In the genomic region with DNA sequence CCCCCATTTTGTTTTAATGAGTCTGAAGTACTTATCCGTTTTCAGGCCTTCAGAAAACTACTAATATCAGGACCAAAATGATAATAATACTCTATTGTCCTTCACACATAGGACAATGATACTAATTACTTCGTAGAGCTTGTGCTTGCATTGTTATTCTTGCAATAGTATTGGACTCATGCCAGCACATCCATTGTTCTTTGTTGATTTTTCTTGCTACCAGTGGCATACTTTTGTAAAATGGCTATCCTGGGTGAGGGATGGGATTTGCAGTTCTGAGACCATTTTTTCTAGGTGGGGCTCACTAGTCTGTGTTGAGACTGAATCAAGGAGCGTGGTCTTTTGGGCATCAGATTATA, we compare ENCODE assay signal across 19 cellular contexts.
DNase-seq lines count a peak whose midpoint lies in the region; FAIRE-seq lines count a peak whose summit lies in the region.
"Had no signal": no experiment of that assay in that cellular context is flagged by ENCODE, and none has a peak within 500 bp of the region (broad histone marks: within the 10 kb centered on the region; RNA-seq: fewer than 3 reads in every experiment).

No MANE protein-coding gene starts in this region.

- FAIRE-seq in frontal cortex (lab: Jason Lieb, UNC) = no peak

- DNase-seq in NCI-H2029 (lab: John Stamatoyannopoulos, UW) (peak; percentile 21), NCI-H2029 treated with DMSO at 0.1 percent for 48 hours (lab: John Stamatoyannopoulos, UW) (no peak), NCI-H1930 (lab: John Stamatoyannopoulos, UW) (peak; percentile 5 to 54), dermis blood vessel endothelial cell (peak; percentile 89), pons (ENCODE audit: low spot score) (peak; percentile 90), NCI-H1694 treated with DMSO at 0.1 percent for 48 hours (lab: John Stamatoyannopoulos, UW) (no peak), frontal cortex (ENCODE audit: low spot score in 2 of 2) (no peak)
- no peak for DNase-seq in activated naive CD4-positive, alpha-beta T cell treated with anti-CD3 and anti-CD28 coated beads, Interleukin-2, amount 50 U/mL, for 16 hours
- DNase-seq: ACHN; activated CD4-positive, alpha-beta T cell treated with anti-CD3 and anti-CD28 coated beads for 4 hours; activated T-cell treated with anti-CD3 and anti-CD28 coated beads, Interleukin-2, amount 50 U/mL, for 24 hours; body of pancreas; effector memory CD8-positive, alpha-beta T cell; glutamatergic neuron; mammary epithelial cell; NCI-H187 treated with DMSO at 0.1 percent for 48 hours; NCI-H526; stimulated activated naive CD8-positive, alpha-beta T cell treated with anti-CD3 and anti-CD28 coated beads, Interleukin-15, amount 100 ng/mL, for 72 hours; tibial artery had no signal

Comparison
In these comparisons a context has a peak if more than half of its experiments do, and no peak if none do; other contexts are left out.
1. DNase-seq: peak in NCI-H2029 (single experiment), NCI-H1930 (2 of 2), dermis blood vessel endothelial cell (single experiment) and pons (single experiment); none in NCI-H2029 treated with DMSO at 0.1 percent for 48 hours (single experiment), NCI-H1694 treated with DMSO at 0.1 percent for 48 hours (single experiment), activated naive CD4-positive, alpha-beta T cell treated with anti-CD3 and anti-CD28 coated beads, Interleukin-2, amount 50 U/mL, for 16 hours (single experiment) and frontal cortex (0 of 2).